In genomic region chr11:121119444-121119843, GRCh38 we compare ENCODE assay signal across 16 cellular contexts. TPM values are rescaled to one million over a fixed set of nuclear protein-coding genes. Genes with fewer than 3 reads are reported as not detected.
A peak's percentile ranks its signal among the peaks of the same experiment; 100 is the strongest.
DNase-seq lines count a peak whose midpoint lies in the region; ATAC-seq and TF ChIP-seq lines count a peak whose summit lies in the region.
"Had no signal": no experiment of that assay in that cellular context is flagged by ENCODE, and none has a peak within 500 bp of the region (broad histone marks: within the 10 kb centered on the region; RNA-seq: fewer than 3 reads in every experiment).

No MANE protein-coding gene starts in this region.

- H3K9me3 ChIP-seq in BE2C = no peaks in the 10 kb centered on the region

- no peaks in the 10 kb centered on the region for H3K4me1 ChIP-seq in BE2C
- H3K4me1 ChIP-seq: esophagus squamous epithelium, heart left ventricle, lower lobe of right lung, parathyroid adenoma had no signal

- 0 out of 2 replicates have a peak, but pooled peaks cover 8% of the 10 kb centered on the region for H3K36me3 Mint-ChIP-seq in HFFc6 (ENCODE audit: low read depth)

- DNase-seq in BE2C = no peak
- no peak for DNase-seq in HFFc6
- peak; percentile 16 for DNase-seq in SK-MEL-5 (ENCODE audit: low read depth, low spot score)
- DNase-seq in left lobe of liver (ENCODE audit: low spot score) = no peak
- no peak for DNase-seq in ureter (ENCODE audit: low spot score)
- no peak for DNase-seq in 8988T
- DNase-seq: activated CD4-positive, alpha-beta T cell treated with anti-CD3 and anti-CD28 coated beads for 48 hours; esophagus squamous epithelium; GDM1; heart left ventricle; lower lobe of right lung; NCI-H2029; stimulated activated CD4-positive, alpha-beta T cell treated with anti-CD3 and anti-CD28 coated beads, Interleukin-2, amount 100 ng/mL, for 48 hours had no signal

- peaks cover 27% of the 10 kb centered on the region for H3K9me3 Mint-ChIP-seq in HFFc6

- no peaks in the 10 kb centered on the region for H3K36me3 ChIP-seq in BE2C
- H3K36me3 ChIP-seq: esophagus squamous epithelium, heart left ventricle, lower lobe of right lung had no signal

- H3K4me3 Mint-ChIP-seq in HFFc6 = no peak overlapping the region

- H3K27me3 Mint-ChIP-seq in HFFc6 (ENCODE audit: insufficient read depth) = no peaks in the 10 kb centered on the region; the same call in none of the 2 replicates

- no peaks in the 10 kb centered on the region for H3K27me3 ChIP-seq in BE2C
- H3K27me3 ChIP-seq: esophagus squamous epithelium, heart left ventricle had no signal

- peak; percentile 72 for ATAC-seq in left lobe of liver
- no peak for ATAC-seq in GM21367 (IDR thresholded peaks at IDR 0.05; ENCODE audit: unreplicated experiment)
- no peak for ATAC-seq in HG02798 (IDR thresholded peaks at IDR 0.05; ENCODE audit: poor library complexity, unreplicated experiment)
- ATAC-seq: heart left ventricle, lower lobe of right lung had no signal

- TF ChIP-seq CTCF in BE2C (IDR thresholded peaks at IDR 0.05; ENCODE audit: low read depth, low read length) = peak; percentile 27; the same call in 1 of the 2 replicates
- peak; percentile 24; the same call in 1 of the 2 replicates for TF ChIP-seq CTCF in HFFc6 (IDR thresholded peaks at IDR 0.05)

- H3K4me1 Mint-ChIP-seq in HFFc6 (ENCODE audit: low read depth) = no peaks in the 10 kb centered on the region

- no peak overlapping the region for H3K4me3 ChIP-seq in BE2C (ENCODE audit: low read depth, low read length)
- H3K4me3 ChIP-seq: esophagus squamous epithelium, heart left ventricle, lower lobe of right lung had no signal

- no peak overlapping the region for H3K27ac Mint-ChIP-seq in HFFc6

- in situ Hi-C loops in SK-MEL-5 (cut with HindIII; ENCODE audit: low pct_unique_long_range_greater_than_20kb, low sequenced_read_pairs) = no loop called here

RNA-seq across cellular contexts. Expression of gene TECTA, which starts 18.4 kb away (rescaled TPM):
- 4.2 TPM for polyA plus RNA-seq in BE2C (2012; ENCODE audit: insufficient read depth, insufficient read length, low read depth)
- under 1 TPM; 0.11 to 0.40 (median 0.16) TPM for total RNA-seq in HFFc6 (2021; fragmentation: NEBNext Ultra II Directional; extraction: Animal tissue kit (Norgen Biotek cat#: 25700))
- 0.03 and 0.11 TPM in 2 replicates for total RNA-seq in SK-MEL-5 (2014; rRNA removed; shearing (Covaris generic))
- 0.14 and 1.1 TPM in 2 replicates for polyA plus RNA-seq in SK-MEL-5 (2015; cell fraction: cytosol; rRNA removed)
- 0.19 and 0.59 TPM in 2 replicates for polyA plus RNA-seq in SK-MEL-5 (2015; cell fraction: nucleus; rRNA removed)
- total RNA-seq in left lobe of liver (0.35 TPM), ureter (0.83 TPM)
